Comparison of ENCODE assay signal across 1 cellular context in genomic region chr2:175726213-175726612, GRCh38.
TF ChIP-seq lines count a peak whose summit lies in the region.

No MANE protein-coding gene starts in this region.

TF ChIP-seq in K562, 482 proteins besides CTCF, POLR2A, EP300 and RAD21 (continued from another document and continues in another):
- TF ChIP-seq ATF3 (IDR thresholded peaks at IDR 0.05): peak; percentile 89
- TF ChIP-seq ATF3 (CRISPR knock-in tag; conservative IDR thresholded peaks at IDR 0.05): no peak
- no peak for TF ChIP-seq KDM2B (CRISPR knock-in tag; IDR thresholded peaks at IDR 0.05)
- 0 out of 6 replicates have a peak, but pooled peaks of 1 of the 3 experiments have one; percentile 11 for TF ChIP-seq ZBTB11 (CRISPR knock-in tag; IDR thresholded peaks at IDR 0.05)
- TF ChIP-seq RCOR1 (IDR thresholded peaks at IDR 0.05; ENCODE audit: borderline replicate concordance in 1 of 2, low read depth in 2 of 2, low read length in 2 of 2): peak in 1 of 2 experiments; percentile 84; a peak in 2 of 4 replicates
- no peak for TF ChIP-seq HDAC6 (IDR thresholded peaks at IDR 0.05; ENCODE audit: low read depth, low read length)
- TF ChIP-seq ZNF282 (CRISPR knock-in tag; IDR thresholded peaks at IDR 0.05): no peak
- peak; percentile 84 for TF ChIP-seq JUND (IDR thresholded peaks at IDR 0.05; ENCODE audit: borderline replicate concordance, low read depth, low read length)
- peak; percentile 86; the same call in 2 of the 3 replicates for TF ChIP-seq JUND (tag; IDR thresholded peaks at IDR 0.05; ENCODE audit: borderline replicate concordance, low read depth, low read length)
- TF ChIP-seq SMARCE1 (IDR thresholded peaks at IDR 0.05): peak; percentile 74; the same call in 1 of the 2 replicates
- no peak for TF ChIP-seq GABPB2 (CRISPR knock-in tag; conservative IDR thresholded peaks at IDR 0.05)
- TF ChIP-seq MBD2 (IDR thresholded peaks at IDR 0.05; ENCODE audit: borderline replicate concordance, low read depth): no peak
- 0 out of 2 replicates have a peak, but pooled peaks have one; percentile 25 for TF ChIP-seq LCOR (CRISPR knock-in tag; IDR thresholded peaks at IDR 0.05)
- no peak for TF ChIP-seq SRSF9 (IDR thresholded peaks at IDR 0.05; ENCODE audit: borderline replicate concordance, low read depth, low read length)
- peak; percentile 65; the same call in 1 of the 2 replicates for TF ChIP-seq CBFA2T2 (conservative IDR thresholded peaks at IDR 0.05)
- no peak for TF ChIP-seq POLR2B (IDR thresholded peaks at IDR 0.05; ENCODE audit: low read depth, partially characterized antibody)
- peak; percentile 78 for TF ChIP-seq CBFA2T3 (IDR thresholded peaks at IDR 0.05)
- TF ChIP-seq FOXK1 (CRISPR knock-in tag; IDR thresholded peaks at IDR 0.05; ENCODE audit: borderline replicate concordance): no peak
- peak; percentile 57 for TF ChIP-seq MAFG (tag; conservative IDR thresholded peaks at IDR 0.05)
- peak; percentile 69; the same call in 1 of the 2 replicates for TF ChIP-seq SMARCA4 (IDR thresholded peaks at IDR 0.05)
- peak; percentile 74 for TF ChIP-seq TEAD4 (IDR thresholded peaks at IDR 0.05; ENCODE audit: low read length)
- no peak for TF ChIP-seq TEAD4 (CRISPR knock-in tag; IDR thresholded peaks at IDR 0.05; ENCODE audit: borderline replicate concordance)
- TF ChIP-seq ZNF740 (CRISPR knock-in tag; IDR thresholded peaks at IDR 0.05): no peak
- TF ChIP-seq ZNF740 (tag; IDR thresholded peaks at IDR 0.05): no peak
- TF ChIP-seq TEAD1 (CRISPR knock-in tag; IDR thresholded peaks at IDR 0.05): peak in 1 of 2 experiments; percentile 66; a peak in 2 of 4 replicates
- TF ChIP-seq ZNF79 (CRISPR knock-in tag; IDR thresholded peaks at IDR 0.05; ENCODE audit: low read depth): 0 out of 2 replicates have a peak, but pooled peaks have one; percentile 37
- TF ChIP-seq ZNF408 (CRISPR knock-in tag; IDR thresholded peaks at IDR 0.05; ENCODE audit: low read depth): no peak
- TF ChIP-seq ARID1B (IDR thresholded peaks at IDR 0.05): peak; percentile 84
- 0 out of 2 replicates have a peak, but pooled peaks have one; percentile 31 for TF ChIP-seq NCOR1 (IDR thresholded peaks at IDR 0.05)
- TF ChIP-seq ZNF318 (IDR thresholded peaks at IDR 0.05; ENCODE audit: borderline replicate concordance in 1 of 2, low read depth in 1 of 2): peak in 1 of 2 experiments; percentile 64; a peak in 1 of 4 replicates
- TF ChIP-seq DPF2 (IDR thresholded peaks at IDR 0.05): peak; percentile 63
- TF ChIP-seq CLOCK (CRISPR knock-in tag; IDR thresholded peaks at IDR 0.05; ENCODE audit: borderline replicate concordance): no peak
- 0 out of 2 replicates have a peak, but pooled peaks have one; percentile 27 for TF ChIP-seq ATF4 (CRISPR knock-in tag; IDR thresholded peaks at IDR 0.05)
- TF ChIP-seq SOX6 (IDR thresholded peaks at IDR 0.05): peak; percentile 79
- TF ChIP-seq PBX2 (CRISPR knock-in tag; IDR thresholded peaks at IDR 0.05; ENCODE audit: low read depth): no peak
- TF ChIP-seq PBX2 (tag; conservative IDR thresholded peaks at IDR 0.05; ENCODE audit: low read depth): peak; percentile 25; the same call in 1 of the 2 replicates
- peak; percentile 72 for TF ChIP-seq TAL1 (IDR thresholded peaks at IDR 0.05)
- TF ChIP-seq KLF16 (IDR thresholded peaks at IDR 0.05): no peak
- peak; percentile 89 to 90 for TF ChIP-seq KDM1A (IDR thresholded peaks at IDR 0.05)
- peak; percentile 84 for TF ChIP-seq JUN (IDR thresholded peaks at IDR 0.05; ENCODE audit: borderline replicate concordance, low read depth, low read length)
- no peak for TF ChIP-seq JUN (CRISPR knock-in tag; IDR thresholded peaks at IDR 0.05; ENCODE audit: borderline replicate concordance)
- no peak for TF ChIP-seq SREBF1 (IDR thresholded peaks at IDR 0.05; ENCODE audit: borderline replicate concordance, low read depth, low read length)
